9 cellular contexts compared by ENCODE assay signal in genomic region chr15:50908209-50909043, GRCh38. TPM values are rescaled to one million over a fixed set of nuclear protein-coding genes. Genes with fewer than 3 reads are reported as not detected.
DNase-seq lines count a peak whose midpoint lies in the region; ATAC-seq, FAIRE-seq and TF ChIP-seq lines count a peak whose summit lies in the region.
"Had no signal": no experiment of that assay in that cellular context is flagged by ENCODE, and none has a peak within 500 bp of the region (broad histone marks: within the 10 kb centered on the region; RNA-seq: fewer than 3 reads in every experiment).

TSS of gene AP4E1 (plus strand) at chr15:50908683. CDS start at chr15:50908779, 96 bp downstream.

- WGBS in small intestine, 3 donors, result 0% methylated on average over 90 to 102 of the region's 102 CpGs

- TF ChIP-seq POLR2A in breast epithelium (IDR thresholded peaks at IDR 0.05), result no peak

- H3K27me3 ChIP-seq in WERI-Rb-1 (ENCODE audit: insufficient read depth, low read depth, severe bottlenecking), result peaks cover 8% of the 10 kb centered on the region
- no peaks in the 10 kb centered on the region for H3K27me3 ChIP-seq in breast epithelium
- H3K27me3 ChIP-seq in small intestine (ENCODE audit: control insufficient read depth in 2 of 2, insufficient read depth in 2 of 2, low read length in 2 of 2), result no peaks in the 10 kb centered on the region

- H3K27ac ChIP-seq in WERI-Rb-1 (peak within 1 kb of the TSS; percentile 69), breast epithelium (peak within 1 kb of the TSS; percentile 95 to 98), small intestine (ENCODE audit: low read depth in 1 of 2, low read length in 1 of 2) (peak within 1 kb of the TSS; percentile 61 to 98)

- intact Hi-C loops in breast epithelium (cut with DNase I; ENCODE audit: low total_unique reads), result loop anchor here (10.0 kb wide), 1 partner anchor 224 kb away; the partner anchor contains the start of gene TRPM7

- no peak for FAIRE-seq in small intestine (lab: Jason Lieb, UNC)
- FAIRE-seq: colon had no signal

- DNase-seq in AG09319 (ENCODE audit: extremely low read depth, low read depth) (peak; percentile 88), NCI-H2227 (lab: John Stamatoyannopoulos, UW; ENCODE audit: unreplicated experiment) (peak; percentile 94), WERI-Rb-1 (peak; percentile 88), breast epithelium (ENCODE audit: low spot score in 2 of 2) (peak; percentile 83 to 91), iPS-NIHi11 (ENCODE audit: low spot score) (peak; percentile 89), small intestine (peak; percentile 91)

- no peaks in the 10 kb centered on the region for H3K9me3 ChIP-seq in WERI-Rb-1 (ENCODE audit: severe bottlenecking)
- no peaks in the 10 kb centered on the region for H3K9me3 ChIP-seq in breast epithelium
- no peaks in the 10 kb centered on the region for H3K9me3 ChIP-seq in small intestine (ENCODE audit: control insufficient read depth, low read depth)

- TF ChIP-seq CTCF in AG09319 (IDR thresholded peaks at IDR 0.05; ENCODE audit: low read depth, low read length) (peak; percentile 87), WERI-Rb-1 (IDR thresholded peaks at IDR 0.05; ENCODE audit: low read depth, low read length) (peak; percentile 84), breast epithelium (IDR thresholded peaks at IDR 0.05) (peak; percentile 92 to 98 (median 96))

- ATAC-seq in GM18909 (IDR thresholded peaks at IDR 0.05; ENCODE audit: poor library complexity, unreplicated experiment) (peak; percentile 62), HG03159 (IDR thresholded peaks at IDR 0.05; ENCODE audit: unreplicated experiment) (peak; percentile 58)

- H3K4me1 ChIP-seq in breast epithelium (peaks cover 0 to 6% of the 10 kb centered on the region in 2 donors), small intestine (ENCODE audit: control insufficient read depth in 2 of 2, insufficient read depth in 1 of 2, low read depth in 1 of 2, low read length in 1 of 2) (no peaks in the 10 kb centered on the region)

- H3K4me3 ChIP-seq in WERI-Rb-1 (ENCODE audit: low read depth, low read length) (peak within 1 kb of the TSS; percentile 81), breast epithelium (peak within 1 kb of the TSS; percentile 69 to 96 (median 84)), small intestine (ENCODE audit: low read depth in 1 of 2, low read length in 2 of 2) (peak within 1 kb of the TSS; percentile 81 to 85)

- peaks cover 16% of the 10 kb centered on the region for H3K36me3 ChIP-seq in WERI-Rb-1
- no peaks in the 10 kb centered on the region for H3K36me3 ChIP-seq in breast epithelium
- H3K36me3 ChIP-seq in small intestine (ENCODE audit: control insufficient read depth in 2 of 2, insufficient read depth in 2 of 2, low read length in 2 of 2), result peaks cover 2 to 4% of the 10 kb centered on the region in 2 donors

RNA-seq across cellular contexts. Expression of gene AP4E1, which starts in this region (rescaled TPM):
- 10 to 100 TPM in 2 of 3 donors, 1 to 10 TPM in 1; 5.8 to 12.8 (median 12.7) TPM for total RNA-seq in breast epithelium
- 1 to 10 TPM; 3.0 to 3.8 (median 3.5) TPM for polyA plus RNA-seq in small intestine

Comparison
In these comparisons a context has a peak if more than half of its experiments do, and no peak if none do; other contexts are left out.
1. Peak in every context shown above with its lines: DNase-seq, ATAC-seq, H3K4me3 ChIP-seq and H3K27ac ChIP-seq.